11 cellular contexts compared by ENCODE assay signal in the genomic region with DNA sequence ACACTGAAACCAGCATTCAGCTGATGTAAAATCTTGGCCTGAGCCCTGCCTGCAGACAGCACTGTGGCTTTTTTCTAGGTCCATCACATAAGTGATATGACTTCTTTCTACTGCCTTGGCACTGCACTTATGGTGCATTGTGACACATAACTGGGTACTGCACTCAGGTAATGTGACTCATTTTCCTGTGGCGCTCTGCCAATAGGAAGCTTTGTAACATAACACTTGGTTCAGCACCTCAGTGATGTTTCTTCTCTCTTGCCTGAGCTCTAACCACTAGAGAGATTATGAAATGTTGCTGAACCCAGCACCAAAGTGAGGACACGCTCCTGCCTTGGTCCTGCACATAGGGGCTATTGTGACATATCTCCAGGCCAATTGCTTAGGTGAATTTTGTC. TPM values are rescaled to one million over a fixed set of nuclear protein-coding genes. Genes with fewer than 3 reads are reported as not detected.
DNase-seq lines count a peak whose midpoint lies in the region; ATAC-seq and TF ChIP-seq lines count a peak whose summit lies in the region.
"Not testable (repeated sequence)": the region's sequence is repeated elsewhere in the genome, so short reads cannot be mapped to it uniquely, and the experiment has no call there.
"Had no signal": no experiment of that assay in that cellular context is flagged by ENCODE, and none has a peak within 500 bp of the region (broad histone marks: within the 10 kb centered on the region; RNA-seq: fewer than 3 reads in every experiment).

No MANE protein-coding gene starts in this region.

- not testable (repeated sequence) for H3K9me3 ChIP-seq in RWPE2 (ENCODE audit: severe bottlenecking); body of pancreas; gastrocnemius medialis

- not testable (repeated sequence) for H3K4me3 ChIP-seq in RWPE2 (ENCODE audit: severe bottlenecking); body of pancreas; gastrocnemius medialis

- ATAC-seq in RWPE2 (ENCODE audit: low read depth): peak; percentile 63
- peak; percentile 44 for ATAC-seq in activated T-helper 17 cell treated with anti-CD3 and anti-CD28 coated beads, Interleukin-2, amount 50 U/mL, for 72 hours (replicated peaks)
- peak; percentile 45 for ATAC-seq in body of pancreas
- peak; percentile 61 to 62 for ATAC-seq in gastrocnemius medialis
- peak; percentile 44 for ATAC-seq in stimulated activated naive CD8-positive, alpha-beta T cell treated with anti-CD3 and anti-CD28 coated beads, Interleukin-15, amount 100 ng/mL, for 72 hours

- H3K4me1 ChIP-seq in RWPE2 (ENCODE audit: insufficient read depth, poor library complexity, severe bottlenecking); body of pancreas; gastrocnemius medialis: not testable (repeated sequence)

- not testable (repeated sequence) for H3K36me3 ChIP-seq in RWPE2 (ENCODE audit: low read depth); body of pancreas (replicated peaks in 1 of 2; ENCODE audit: insufficient read depth in 1 of 2, low read depth in 2 of 2); gastrocnemius medialis

- not testable (repeated sequence) for H3K27ac Mint-ChIP-seq in activated T-helper 17 cell treated with anti-CD3 and anti-CD28 coated beads, Interleukin-2, amount 50 U/mL, for 72 hours; stimulated activated naive CD8-positive, alpha-beta T cell treated with anti-CD3 and anti-CD28 coated beads, Interleukin-15, amount 100 ng/mL, for 72 hours

- WGBS in body of pancreas, 2 donors: no CpG with 5 or more reads among the region's 2 CpGs

- in situ Hi-C loops in gastrocnemius medialis (cut with MboI; ENCODE audit: low sequenced_read_pairs in 4 of 4): not testable (repeated sequence)

- TF ChIP-seq CTCF in RWPE2 (IDR thresholded peaks at IDR 0.05; ENCODE audit: poor library complexity, severe bottlenecking); body of pancreas (IDR thresholded peaks at IDR 0.05); gastrocnemius medialis (IDR thresholded peaks at IDR 0.05 in 4 of 5, conservative IDR thresholded peaks at IDR 0.05 in 1 of 5): not testable (repeated sequence)

- H3K4me1 Mint-ChIP-seq in activated T-helper 17 cell treated with anti-CD3 and anti-CD28 coated beads, Interleukin-2, amount 50 U/mL, for 72 hours; stimulated activated naive CD8-positive, alpha-beta T cell treated with anti-CD3 and anti-CD28 coated beads, Interleukin-15, amount 100 ng/mL, for 72 hours: not testable (repeated sequence)

- not testable (repeated sequence) for H3K4me3 Mint-ChIP-seq in activated T-helper 17 cell treated with anti-CD3 and anti-CD28 coated beads, Interleukin-2, amount 50 U/mL, for 72 hours; stimulated activated naive CD8-positive, alpha-beta T cell treated with anti-CD3 and anti-CD28 coated beads, Interleukin-15, amount 100 ng/mL, for 72 hours

- H3K27ac ChIP-seq in RWPE2 (ENCODE audit: poor library complexity, severe bottlenecking); body of pancreas; gastrocnemius medialis: not testable (repeated sequence)

- not testable (repeated sequence) for H3K27me3 ChIP-seq in RWPE2 (ENCODE audit: insufficient read depth, poor library complexity, severe bottlenecking); body of pancreas; gastrocnemius medialis

- not testable (repeated sequence) for H3K27me3 Mint-ChIP-seq in activated T-helper 17 cell treated with anti-CD3 and anti-CD28 coated beads, Interleukin-2, amount 50 U/mL, for 72 hours; stimulated activated naive CD8-positive, alpha-beta T cell treated with anti-CD3 and anti-CD28 coated beads, Interleukin-15, amount 100 ng/mL, for 72 hours

- not testable (repeated sequence) for H3K36me3 Mint-ChIP-seq in activated T-helper 17 cell treated with anti-CD3 and anti-CD28 coated beads, Interleukin-2, amount 50 U/mL, for 72 hours (ENCODE audit: low read depth)

- intact Hi-C loops in body of pancreas (cut with DNase I); gastrocnemius medialis (cut with DNase I; ENCODE audit: low total_unique reads): not testable (repeated sequence)

- TF ChIP-seq POLR2A in body of pancreas (IDR thresholded peaks at IDR 0.05); gastrocnemius medialis (IDR thresholded peaks at IDR 0.05): not testable (repeated sequence)

- H3K9me3 Mint-ChIP-seq in activated T-helper 17 cell treated with anti-CD3 and anti-CD28 coated beads, Interleukin-2, amount 50 U/mL, for 72 hours; stimulated activated naive CD8-positive, alpha-beta T cell treated with anti-CD3 and anti-CD28 coated beads, Interleukin-15, amount 100 ng/mL, for 72 hours: not testable (repeated sequence)

- not testable (repeated sequence) for DNase-seq in RWPE2 (ENCODE audit: low spot score); body of pancreas; gastrocnemius medialis; stimulated activated naive CD8-positive, alpha-beta T cell treated with anti-CD3 and anti-CD28 coated beads, Interleukin-15, amount 100 ng/mL, for 72 hours

RNA-seq across cellular contexts. Expression of gene BPY2, which starts 12.4 kb away (rescaled TPM):
- total RNA-seq in activated T-helper 17 cell treated with anti-CD3 and anti-CD28 coated beads, Interleukin-2, amount 50 U/mL, for 72 hours: not detected
- total RNA-seq in body of pancreas (not detected), gastrocnemius medialis (not detected)
- total RNA-seq: A172; B cell; Caco-2; Calu3; CD4-positive, alpha-beta T cell; CD8-positive, alpha-beta T cell had no signal
